In the genomic region with DNA sequence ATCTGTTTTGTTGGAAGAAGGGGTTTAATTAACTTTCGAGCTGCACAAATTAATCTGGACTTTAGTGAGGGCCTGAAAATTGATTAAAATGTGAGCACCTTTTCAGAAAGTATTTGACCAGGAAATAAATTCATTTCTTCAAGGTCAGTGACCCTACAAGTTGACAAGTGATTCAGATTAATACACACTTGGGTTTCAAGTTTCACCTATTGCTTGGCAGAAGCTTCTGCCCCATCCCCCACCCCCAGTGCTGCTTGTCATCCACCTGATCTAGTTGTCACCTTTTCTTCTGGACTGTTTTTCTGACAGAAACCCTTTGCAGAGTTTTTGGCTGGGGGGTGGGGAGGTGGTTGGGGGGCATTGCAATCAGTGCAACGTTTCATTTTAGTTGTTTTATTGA, we compare ENCODE assay signal across 19 cellular contexts. TPM values are rescaled to one million over a fixed set of nuclear protein-coding genes. Genes with fewer than 3 reads are reported as not detected.
"Had no signal": no experiment of that assay in that cellular context is flagged by ENCODE, and none has a peak within 500 bp of the region (broad histone marks: within the 10 kb centered on the region; RNA-seq: fewer than 3 reads in every experiment).

No MANE protein-coding gene starts in this region.

- DNase-seq: activated CD4-positive, alpha-beta T cell treated with anti-CD3 and anti-CD28 coated beads for 48 hours; activated CD4-positive, CD25-positive, alpha-beta regulatory T cell; activated CD8-positive, alpha-beta T cell treated with anti-CD3 and anti-CD28 coated beads for 36 hours; activated naive CD4-positive, alpha-beta T cell treated with anti-CD3 and anti-CD28 coated beads for 36 hours; activated naive CD8-positive, alpha-beta T cell treated with anti-CD3 and anti-CD28 coated beads, Interleukin-2, amount 50 U/mL, for 24 hours; activated T-cell treated with anti-CD3 and anti-CD28 coated beads, Interleukin-2, amount 50 U/mL, for 24 hours; anterior cingulate cortex; brain microvascular endothelial cell; colonic mucosa; endodermal cell; foreskin fibroblast; nucleus accumbens; posterior cingulate gyrus; spleen; stimulated activated naive CD4-positive, alpha-beta T cell; T-helper 9 cell had no signal

- H3K9me3 ChIP-seq: colonic mucosa, spleen had no signal

- ATAC-seq: activated CD8-positive, alpha-beta T cell treated with anti-CD3 and anti-CD28 coated beads for 36 hours; activated naive CD8-positive, alpha-beta T cell treated with anti-CD3 and anti-CD28 coated beads, Interleukin-2, amount 50 U/mL, for 24 hours had no signal

- H3K4me3 ChIP-seq: colonic mucosa, hepatocyte, lung, spleen had no signal

- H3K36me3 ChIP-seq: brain microvascular endothelial cell, colonic mucosa, spleen had no signal

- H3K27me3 ChIP-seq: brain microvascular endothelial cell, colonic mucosa, hepatocyte, spleen had no signal

- H3K79me2 ChIP-seq: hepatocyte had no signal

- H2AFZ ChIP-seq: hepatocyte had no signal

- H3K27ac ChIP-seq: brain microvascular endothelial cell, colonic mucosa, epithelial cell of prostate, hepatocyte, spleen had no signal

- H3K4me1 ChIP-seq: colonic mucosa, spleen had no signal

- H3K4me2 ChIP-seq: hepatocyte had no signal

RNA-seq across cellular contexts. Expression of gene RPRM, which starts 46.2 kb away (rescaled TPM):
- total RNA-seq: activated naive CD4-positive, alpha-beta T cell treated with anti-CD3 and anti-CD28 coated beads for 36 hours had no signal
